8 cellular contexts compared by ENCODE assay signal in the genomic region with DNA sequence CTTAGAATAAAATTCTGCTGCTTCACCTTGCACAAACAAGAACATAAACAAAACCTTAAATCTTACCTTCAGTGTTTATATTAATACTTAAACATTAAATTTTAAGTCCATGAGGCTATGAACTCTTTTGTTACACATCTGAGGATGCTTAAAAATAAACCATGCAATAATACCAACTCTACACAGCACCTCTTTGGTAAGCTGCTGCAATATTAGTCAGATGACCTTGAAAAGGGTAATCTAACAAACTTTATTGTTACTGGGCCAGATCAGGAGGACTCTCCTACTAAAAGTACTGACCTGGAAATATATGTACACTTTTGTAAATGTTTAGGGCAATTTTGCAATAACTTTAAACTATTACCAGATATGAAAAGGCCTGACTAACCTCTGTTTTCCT. TPM values are rescaled to one million over a fixed set of nuclear protein-coding genes. Genes with fewer than 3 reads are reported as not detected.
A peak's percentile ranks its signal among the peaks of the same experiment; 100 is the strongest.
DNase-seq lines count a peak whose midpoint lies in the region; ATAC-seq and TF ChIP-seq lines count a peak whose summit lies in the region.

No MANE protein-coding gene starts in this region.

- peak overlapping the region; percentile 85 for H3K9ac ChIP-seq in GM23248

- H3K9me3 ChIP-seq in GM23248 (ENCODE audit: low read depth) (no peaks in the 10 kb centered on the region), gastrocnemius medialis (no peaks in the 10 kb centered on the region)

- peaks cover 8% of the 10 kb centered on the region for H3F3A ChIP-seq in GM23248 (ENCODE audit: insufficient read depth)

- H3K4me1 ChIP-seq in GM23248 (ENCODE audit: insufficient read depth) (peaks cover 11% of the 10 kb centered on the region), gastrocnemius medialis (peaks cover 21 to 25% of the 10 kb centered on the region in 2 donors)

- ATAC-seq in gastrocnemius medialis: peak in 1 of 2 donors; percentile 55
- ATAC-seq in HG02571 (IDR thresholded peaks at IDR 0.05; ENCODE audit: unreplicated experiment): no peak

- H3K4me3 ChIP-seq in GM23248 (peak overlapping the region; percentile 97), fibroblast of villous mesenchyme (ENCODE audit: low read depth, low read length) (peak overlapping the region; percentile 94), gastrocnemius medialis (peak overlapping the region; percentile 72 to 89 (median 86))

- peak overlapping the region; percentile 100 for H3K4me2 ChIP-seq in GM23248 (ENCODE audit: unreplicated experiment)

- peak overlapping the region; percentile 92 for H2AFZ ChIP-seq in GM23248

- no peaks in the 10 kb centered on the region for H3K9me2 ChIP-seq in GM23248 (ENCODE audit: insufficient read depth)

- in situ Hi-C loops in GM23248 (cut with MboI) (no loop called here), gastrocnemius medialis (cut with MboI; ENCODE audit: low sequenced_read_pairs in 4 of 4) (no loop called here)

- H4K20me1 ChIP-seq in GM23248 (ENCODE audit: insufficient read depth): no peaks in the 10 kb centered on the region

- H3K36me3 ChIP-seq in GM23248 (ENCODE audit: low read depth): peaks cover 26% of the 10 kb centered on the region
- H3K36me3 ChIP-seq in gastrocnemius medialis: peaks cover 0 to 25% of the 10 kb centered on the region in 2 donors

- intact Hi-C loops in gastrocnemius medialis (cut with DNase I; ENCODE audit: low total_unique reads): loop anchor here (5.0 to 10.0 kb wide), 2 partner anchors 432 to 1705 kb away; a partner anchor contains a TSS

- TF ChIP-seq CTCF in VCaP (conservative IDR thresholded peaks at IDR 0.05) (no peak), fibroblast of villous mesenchyme (IDR thresholded peaks at IDR 0.05; ENCODE audit: insufficient read depth, low read depth, low read length) (no peak), gastrocnemius medialis (IDR thresholded peaks at IDR 0.05 in 4 of 5, conservative IDR thresholded peaks at IDR 0.05 in 1 of 5) (no peak)

- DNase-seq in GM23248 (no peak), fibroblast of villous mesenchyme (ENCODE audit: low read depth) (no peak), gastrocnemius medialis (no peak), DMS53 (lab: John Stamatoyannopoulos, UW) (no peak), retina (no peak), NCI-H1417 (lab: John Stamatoyannopoulos, UW) (no peak)

- H3K27ac ChIP-seq in GM23248 (peak overlapping the region; percentile 78), VCaP (peak overlapping the region; percentile 85), gastrocnemius medialis (peak overlapping the region; percentile 92 to 97 (median 94))

- H3K79me2 ChIP-seq in GM23248 (ENCODE audit: insufficient read depth): peaks cover 44% of the 10 kb centered on the region

- no peak for TF ChIP-seq POLR2A in gastrocnemius medialis (IDR thresholded peaks at IDR 0.05)

- H3K27me3 ChIP-seq in GM23248 (replicated peaks; ENCODE audit: insufficient read depth) (no peaks in the 10 kb centered on the region), gastrocnemius medialis (no peaks in the 10 kb centered on the region)

RNA-seq across cellular contexts. Expression of a gene that starts 0.8 kb away (rescaled TPM):
- 70.3 and 106 TPM in 2 replicates for total RNA-seq in GM23248 (2014; rRNA removed; shearing (Covaris generic))
- 50.9 and 53.0 TPM in 2 replicates for polyA plus RNA-seq in GM23248 (2016; fragmentation: Nextera tagmentation; extraction: Ambion mirVana)
- 58.0 and 73.8 TPM in 2 replicates for total RNA-seq in fibroblast of villous mesenchyme
- total RNA-seq in gastrocnemius medialis: 10 to 100 TPM; 25.7 to 37.8 (median 36.3) TPM

RNA-seq across cellular contexts. Expression of a gene that starts 21.9 kb away (rescaled TPM):
- 621 and 808 TPM in 2 replicates for total RNA-seq in GM23248 (2014; rRNA removed; shearing (Covaris generic))
- 274 and 297 TPM in 2 replicates for polyA plus RNA-seq in GM23248 (2016; fragmentation: Nextera tagmentation; extraction: Ambion mirVana)
- total RNA-seq in fibroblast of villous mesenchyme: 419 and 541 TPM in 2 replicates
- total RNA-seq in gastrocnemius medialis: 1,000 to 10,000 TPM; 2,331 to 4,024 (median 3,697) TPM
